In the genomic region with DNA sequence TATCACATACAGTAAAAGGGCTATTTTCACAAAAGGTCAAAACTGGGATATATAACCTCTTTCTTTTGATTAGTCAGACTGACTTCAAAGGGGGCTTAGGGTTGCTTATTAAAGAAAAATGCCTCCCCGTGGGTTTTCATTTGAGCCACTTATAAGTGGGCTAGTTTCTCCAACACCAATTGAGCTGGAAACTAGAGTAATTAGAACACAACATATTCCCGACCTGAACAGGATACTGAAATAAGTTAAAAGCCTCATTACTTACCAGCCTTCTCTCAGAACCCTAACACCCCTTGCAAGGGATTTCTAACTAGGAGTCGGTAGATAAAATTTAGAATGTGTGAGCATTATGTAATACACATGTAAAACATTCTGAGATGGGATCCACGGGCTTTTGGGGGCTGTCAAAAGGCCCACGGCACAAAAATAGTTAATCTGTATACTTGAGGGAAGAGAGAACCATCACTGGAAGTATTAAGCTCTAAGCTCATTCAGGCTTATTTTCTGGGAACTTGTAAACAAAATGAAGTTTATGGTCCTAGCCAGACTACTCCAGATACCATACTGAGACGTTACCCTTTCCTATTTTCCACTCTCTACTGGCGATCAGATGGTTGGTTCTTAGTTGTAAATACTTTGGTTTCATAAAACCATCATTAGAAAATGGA, we compare ENCODE assay signal across 8 cellular contexts.
A peak's percentile ranks its signal among the peaks of the same experiment; 100 is the strongest.
DNase-seq lines count a peak whose midpoint lies in the region; ATAC-seq and TF ChIP-seq lines count a peak whose summit lies in the region.

No MANE protein-coding gene starts in this region.

- in situ Hi-C loops in astrocyte of the spinal cord (cut with HindIII; ENCODE audit: low sequenced_read_pairs), result no loop called here

- peak overlapping the region; percentile 100 for H3K27ac Mint-ChIP-seq in stimulated activated naive CD8-positive, alpha-beta T cell treated with anti-CD3 and anti-CD28 coated beads, Interleukin-15, Interleukin-2, amounts not matched to agents 100 ng/mL and 50 ng/mL, for 24 hours

- H3K36me3 Mint-ChIP-seq in stimulated activated naive CD8-positive, alpha-beta T cell treated with anti-CD3 and anti-CD28 coated beads, Interleukin-15, Interleukin-2, amounts not matched to agents 100 ng/mL and 50 ng/mL, for 24 hours (ENCODE audit: low read depth), result peaks cover 22% of the 10 kb centered on the region

- H3K27me3 Mint-ChIP-seq in stimulated activated naive CD8-positive, alpha-beta T cell treated with anti-CD3 and anti-CD28 coated beads, Interleukin-15, Interleukin-2, amounts not matched to agents 100 ng/mL and 50 ng/mL, for 24 hours, result no peaks in the 10 kb centered on the region

- H3K4me3 Mint-ChIP-seq in stimulated activated naive CD8-positive, alpha-beta T cell treated with anti-CD3 and anti-CD28 coated beads, Interleukin-15, Interleukin-2, amounts not matched to agents 100 ng/mL and 50 ng/mL, for 24 hours, result peak overlapping the region; percentile 98

- ATAC-seq in stimulated activated naive CD8-positive, alpha-beta T cell treated with anti-CD3 and anti-CD28 coated beads, Interleukin-15, Interleukin-2, amounts not matched to agents 100 U/mL and 50 U/mL, for 24 hours, result no peak
- ATAC-seq in HG03280 (IDR thresholded peaks at IDR 0.05; ENCODE audit: unreplicated experiment) (no peak), GM18505 (IDR thresholded peaks at IDR 0.05; ENCODE audit: unreplicated experiment) (no peak), HG02884 (IDR thresholded peaks at IDR 0.05; ENCODE audit: unreplicated experiment) (no peak)

- peaks cover 80% of the 10 kb centered on the region for H3K4me1 Mint-ChIP-seq in stimulated activated naive CD8-positive, alpha-beta T cell treated with anti-CD3 and anti-CD28 coated beads, Interleukin-15, Interleukin-2, amounts not matched to agents 100 ng/mL and 50 ng/mL, for 24 hours (ENCODE audit: low read depth)

- H3K9me3 Mint-ChIP-seq in stimulated activated naive CD8-positive, alpha-beta T cell treated with anti-CD3 and anti-CD28 coated beads, Interleukin-15, Interleukin-2, amounts not matched to agents 100 ng/mL and 50 ng/mL, for 24 hours, result no peaks in the 10 kb centered on the region

- no peak for DNase-seq in stimulated activated naive CD8-positive, alpha-beta T cell treated with anti-CD3 and anti-CD28 coated beads, Interleukin-15, Interleukin-2, amounts not matched to agents 100 U/mL and 50 U/mL, for 24 hours
- DNase-seq in astrocyte of the spinal cord (ENCODE audit: low read depth, low spot score) (no peak), midbrain (lab: John Stamatoyannopoulos, UW) (peak; percentile 62), NCI-H226 (no peak)

- H3K4me3 ChIP-seq in astrocyte of the spinal cord (ENCODE audit: low read depth, low read length), result peak overlapping the region; percentile 60

- TF ChIP-seq CTCF in astrocyte of the spinal cord (IDR thresholded peaks at IDR 0.05; ENCODE audit: low read depth, low read length), result no peak

- TF ChIP-seq POLR2A in GM18505 (IDR thresholded peaks at IDR 0.05; ENCODE audit: borderline replicate concordance, extremely low read depth, insufficient read depth, insufficient read length), result no peak
